11 cellular contexts compared by ENCODE assay signal in the genomic region with DNA sequence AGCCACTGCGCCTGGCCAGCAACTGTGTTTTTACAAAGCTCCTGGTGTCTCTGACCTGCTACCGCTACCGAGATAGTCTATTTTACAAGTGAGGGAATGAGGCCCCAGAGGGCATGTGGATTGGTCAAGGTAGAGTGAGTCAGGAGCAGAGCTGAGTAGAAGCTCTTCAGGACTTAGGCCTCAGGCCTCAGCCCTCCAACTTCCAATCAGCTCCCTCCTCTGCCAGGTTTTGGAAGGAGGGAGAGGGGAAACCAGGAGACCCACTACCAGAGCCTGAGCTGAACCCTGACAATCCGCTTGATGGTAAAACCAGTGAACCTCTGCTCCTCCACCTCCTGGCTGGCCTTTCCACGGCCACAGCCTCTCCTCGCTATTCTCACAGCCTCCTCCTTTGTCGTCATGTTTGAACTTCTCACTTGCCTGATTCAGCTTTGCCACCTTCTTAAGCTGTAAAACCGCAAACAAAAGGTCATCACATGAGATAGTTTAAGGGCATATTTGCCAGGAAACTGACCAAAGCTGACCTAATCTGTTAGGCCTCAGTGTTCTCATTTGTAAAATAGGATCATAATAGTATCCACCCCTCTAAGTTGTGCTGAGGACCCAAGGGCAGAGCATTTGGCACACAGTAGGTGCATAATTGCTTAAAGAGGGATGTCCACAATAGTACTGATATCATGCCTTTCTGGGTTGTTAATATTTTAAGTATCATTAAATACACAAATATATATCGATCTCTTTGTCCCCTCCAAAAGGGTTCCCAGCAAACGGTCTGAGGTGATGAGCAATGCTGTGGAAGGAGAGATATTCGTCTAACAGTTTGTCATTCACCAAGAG. TPM values are rescaled to one million over a fixed set of nuclear protein-coding genes. Genes with fewer than 3 reads are reported as not detected.
DNase-seq lines count a peak whose midpoint lies in the region; ATAC-seq and TF ChIP-seq lines count a peak whose summit lies in the region.
"Had no signal": no experiment of that assay in that cellular context is flagged by ENCODE, and none has a peak within 500 bp of the region (broad histone marks: within the 10 kb centered on the region; RNA-seq: fewer than 3 reads in every experiment).

No MANE protein-coding gene starts in this region.

- H3K9me3 Mint-ChIP-seq in stimulated activated effector memory CD8-positive, alpha-beta T cell treated with anti-CD3 and anti-CD28 coated beads, Interleukin-12 subunit alpha, Interleukin-12 subunit beta, amount 100 ng/mL, for 72 hours, result no peaks in the 10 kb centered on the region

- H3K36me3 Mint-ChIP-seq in stimulated activated effector memory CD8-positive, alpha-beta T cell treated with anti-CD3 and anti-CD28 coated beads, Interleukin-12 subunit alpha, Interleukin-12 subunit beta, amount 100 ng/mL, for 72 hours, result peaks cover 82% of the 10 kb centered on the region
- H3K36me3 Mint-ChIP-seq: brain had no signal

- H3K4me3 Mint-ChIP-seq in stimulated activated effector memory CD8-positive, alpha-beta T cell treated with anti-CD3 and anti-CD28 coated beads, Interleukin-12 subunit alpha, Interleukin-12 subunit beta, amount 100 ng/mL, for 72 hours, result peak overlapping the region; percentile 87
- H3K4me3 Mint-ChIP-seq: brain had no signal

- H3K27ac Mint-ChIP-seq in stimulated activated effector memory CD8-positive, alpha-beta T cell treated with anti-CD3 and anti-CD28 coated beads, Interleukin-12 subunit alpha, Interleukin-12 subunit beta, amount 100 ng/mL, for 72 hours, result peak overlapping the region; percentile 100

- DNase-seq in RPMI7951 (ENCODE audit: low read depth) (peak; percentile 87), dermis blood vessel endothelial cell (peak; percentile 37), NCI-H446 (lab: John Stamatoyannopoulos, UW) (no peak), posterior cingulate gyrus (no peak), LoVo (ENCODE audit: low spot score) (no peak), NCI-H526 (lab: John Stamatoyannopoulos, UW) (no peak)
- DNase-seq in stimulated activated effector memory CD8-positive, alpha-beta T cell treated with anti-CD3 and anti-CD28 coated beads, Interleukin-12 subunit alpha, Interleukin-12 subunit beta, amount 100 ng/mL, for 72 hours (ENCODE audit: low spot score in 2 of 2), result peak in 1 of 2 donors; percentile 71
- DNase-seq: T-helper 9 cell had no signal

- TF ChIP-seq POLR2A in GM15510 (IDR thresholded peaks at IDR 0.05; ENCODE audit: borderline replicate concordance, extremely low read depth, insufficient read length), result peak; percentile 33

- peak; percentile 17 for ATAC-seq in stimulated activated effector memory CD8-positive, alpha-beta T cell treated with anti-CD3 and anti-CD28 coated beads, Interleukin-12 subunit alpha, Interleukin-12 subunit beta, amount 100 ng/mL, for 72 hours
- ATAC-seq: HCT116 had no signal

- peaks cover 77% of the 10 kb centered on the region for H3K4me1 Mint-ChIP-seq in stimulated activated effector memory CD8-positive, alpha-beta T cell treated with anti-CD3 and anti-CD28 coated beads, Interleukin-12 subunit alpha, Interleukin-12 subunit beta, amount 100 ng/mL, for 72 hours

- intact Hi-C loops in posterior cingulate gyrus (cut with DNase I), result no loop called here

RNA-seq across cellular contexts. Expression of a gene that starts 1.7 kb away (rescaled TPM):
- total RNA-seq in RPMI7951 (2014; rRNA removed; shearing (Covaris generic)), result 3.1 and 3.4 TPM in 2 replicates
- total RNA-seq in dermis blood vessel endothelial cell, result 1.1 and 4.4 TPM in 2 replicates

RNA-seq across cellular contexts. Expression of a gene that starts 47.9 kb away (rescaled TPM):
- 73.2 and 73.4 TPM in 2 replicates for total RNA-seq in RPMI7951 (2014; rRNA removed; shearing (Covaris generic))
- total RNA-seq in dermis blood vessel endothelial cell, result 20.4 and 81.7 TPM in 2 replicates

Comparison
In these comparisons a context has a peak if more than half of its experiments do, and no peak if none do; other contexts are left out.
1. DNase-seq: peak in RPMI7951 (single experiment) and dermis blood vessel endothelial cell (single experiment); none in NCI-H446 (0 of 2), posterior cingulate gyrus (0 of 10), LoVo (single experiment) and NCI-H526 (0 of 2).